In genomic region chr22:50250249-50250554, GRCh38 we compare ENCODE assay signal across 9 cellular contexts. TPM values are rescaled to one million over a fixed set of nuclear protein-coding genes. Genes with fewer than 3 reads are reported as not detected.
DNase-seq lines count a peak whose midpoint lies in the region; ATAC-seq and TF ChIP-seq lines count a peak whose summit lies in the region.
"Had no signal": no experiment of that assay in that cellular context is flagged by ENCODE, and none has a peak within 500 bp of the region (broad histone marks: within the 10 kb centered on the region; RNA-seq: fewer than 3 reads in every experiment).

No MANE protein-coding gene starts in this region.

- intact Hi-C loops in Right ventricle myocardium inferior (cut with DNase I), result loop anchor here (2.0 to 5.0 kb wide), 2 partner anchors 93 to 257 kb away; partner anchors contain the start of genes LMF2, NCAPH2 and PPP6R2
- intact Hi-C loops in ascending aorta (cut with DNase I), result no loop called here
- intact Hi-C loops in upper lobe of right lung (cut with DNase I), result no loop called here

- H3K4me3 Mint-ChIP-seq in memory B cell, result peak overlapping the region; percentile 80

- H3K9me3 ChIP-seq in cardiac muscle cell (ENCODE audit: low read depth), result no peaks in the 10 kb centered on the region
- no peaks in the 10 kb centered on the region for H3K9me3 ChIP-seq in ascending aorta
- H3K9me3 ChIP-seq in upper lobe of right lung, result no peaks in the 10 kb centered on the region

- H3K27ac ChIP-seq in cardiac muscle cell (no peak overlapping the region), ascending aorta (peak overlapping the region in 1 of 2 donors; percentile 66), upper lobe of right lung (peak overlapping the region; percentile 80)

- no peaks in the 10 kb centered on the region for H3K36me3 Mint-ChIP-seq in memory B cell

- no peaks in the 10 kb centered on the region for H3K27me3 ChIP-seq in cardiac muscle cell
- no peaks in the 10 kb centered on the region for H3K27me3 ChIP-seq in ascending aorta
- H3K27me3 ChIP-seq in upper lobe of right lung, result no peaks in the 10 kb centered on the region

- H3K36me3 ChIP-seq in cardiac muscle cell, result peaks cover 6% of the 10 kb centered on the region
- peaks cover 0 to 14% of the 10 kb centered on the region in 2 donors for H3K36me3 ChIP-seq in ascending aorta
- peaks cover 22% of the 10 kb centered on the region for H3K36me3 ChIP-seq in upper lobe of right lung

- H3K27ac Mint-ChIP-seq in memory B cell, result peak overlapping the region; percentile 35

- H3K4me1 ChIP-seq in cardiac muscle cell (ENCODE audit: low read depth) (peaks cover 12% of the 10 kb centered on the region), ascending aorta (peaks cover 16 to 27% of the 10 kb centered on the region in 2 donors), upper lobe of right lung (peaks cover 21% of the 10 kb centered on the region)

- no peaks in the 10 kb centered on the region for H3K27me3 Mint-ChIP-seq in memory B cell

- peaks cover 10% of the 10 kb centered on the region for H3K4me1 Mint-ChIP-seq in memory B cell

- H3K4me3 ChIP-seq in cardiac muscle cell (peak overlapping the region; percentile 82), ascending aorta (peak overlapping the region; percentile 57 to 82), upper lobe of right lung (peak overlapping the region; percentile 89)

- DNase-seq in cardiac muscle cell (ENCODE audit: low read depth in 1 of 2, low spot score in 1 of 2) (no peak), Right ventricle myocardium inferior (ENCODE audit: missing footprints) (no peak), ascending aorta (ENCODE audit: low spot score in 2 of 2) (no peak), memory B cell (ENCODE audit: low spot score in 2 of 2) (no peak), upper lobe of right lung (no peak), NK-92 (lab: John Stamatoyannopoulos, UW; ENCODE audit: unreplicated experiment) (no peak), NCI-H524 (lab: John Stamatoyannopoulos, UW) (no peak)
- DNase-seq: activated CD4-positive, alpha-beta T cell treated with anti-CD3 and anti-CD28 coated beads, Interleukin-2, amount 50 U/mL, for 1 hour had no signal

- ATAC-seq in Right ventricle myocardium inferior (no peak), memory B cell (ENCODE audit: low read depth) (no peak), upper lobe of right lung (no peak), HG03565 (IDR thresholded peaks at IDR 0.05; ENCODE audit: unreplicated experiment) (no peak)

- H3K9me3 Mint-ChIP-seq in memory B cell, result no peaks in the 10 kb centered on the region

- TF ChIP-seq CTCF in cardiac muscle cell (IDR thresholded peaks at IDR 0.05; ENCODE audit: low read depth, low read length) (no peak), ascending aorta (IDR thresholded peaks at IDR 0.05) (no peak), upper lobe of right lung (IDR thresholded peaks at IDR 0.05) (no peak)

RNA-seq across cellular contexts. Expression of gene HDAC10, which starts 0.9 kb away (rescaled TPM):
- total RNA-seq in cardiac muscle cell (28.4 and 57.3 TPM in 2 replicates), Right ventricle myocardium inferior (14.5 TPM), ascending aorta (73.2 TPM), upper lobe of right lung (48.9 TPM)
- 19.8 and 20.8 TPM in 2 replicates for polyA plus RNA-seq in cardiac muscle cell

RNA-seq across cellular contexts. Expression of gene TUBGCP6, which starts 5.4 kb away (rescaled TPM):
- total RNA-seq in cardiac muscle cell, result 32.9 and 46.1 TPM in 2 replicates
- polyA plus RNA-seq in cardiac muscle cell, result 32.6 and 48.3 TPM in 2 replicates
- total RNA-seq in Right ventricle myocardium inferior, result 17.5 TPM
- total RNA-seq in ascending aorta, result 58.1 TPM
- total RNA-seq in upper lobe of right lung, result 51.3 TPM

RNA-seq across cellular contexts. Expression of gene MAPK12, which starts 11.3 kb away (rescaled TPM):
- 45.5 and 52.1 TPM in 2 replicates for total RNA-seq in cardiac muscle cell
- polyA plus RNA-seq in cardiac muscle cell, result 61.5 and 67.1 TPM in 2 replicates
- total RNA-seq in Right ventricle myocardium inferior, result 18.2 TPM
- total RNA-seq in ascending aorta, result 29.4 TPM
- 22.2 TPM for total RNA-seq in upper lobe of right lung

RNA-seq across cellular contexts. Expression of gene MAPK11, which starts 20.0 kb away (rescaled TPM):
- 0.49 and 0.63 TPM in 2 replicates for total RNA-seq in cardiac muscle cell
- 0.12 TPM in 1 of 2 replicates, not detected in the other for polyA plus RNA-seq in cardiac muscle cell
- total RNA-seq in Right ventricle myocardium inferior, result 10.0 TPM
- total RNA-seq in ascending aorta, result 117 TPM
- total RNA-seq in upper lobe of right lung, result 26.1 TPM

RNA-seq across cellular contexts. Expression of gene SELENOO, which starts 49.4 kb away (rescaled TPM):
- total RNA-seq in cardiac muscle cell (39.4 and 54.5 TPM in 2 replicates), Right ventricle myocardium inferior (15.5 TPM), ascending aorta (41.7 TPM), upper lobe of right lung (17.6 TPM)
- 29.8 and 30.2 TPM in 2 replicates for polyA plus RNA-seq in cardiac muscle cell
